11 cellular contexts compared by ENCODE assay signal in the genomic region with DNA sequence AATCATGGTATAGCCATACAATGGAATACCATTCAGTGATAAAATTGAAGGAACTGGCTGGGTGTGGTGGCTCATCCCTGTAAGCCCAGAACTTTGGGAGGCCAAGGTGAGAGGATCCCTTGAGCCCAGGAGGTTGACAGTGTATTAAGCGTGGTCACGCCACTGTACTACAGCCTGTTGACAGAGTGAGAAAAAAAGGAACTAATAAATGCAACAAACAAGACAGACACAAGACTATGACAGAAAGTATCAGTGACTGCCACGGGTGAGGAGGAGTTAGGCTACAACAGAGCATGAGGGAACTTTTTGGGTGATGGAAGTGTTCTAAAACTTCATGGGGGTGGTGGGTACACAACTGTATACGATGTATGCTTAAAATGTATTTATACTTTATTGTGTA. TPM values are rescaled to one million over a fixed set of nuclear protein-coding genes. Genes with fewer than 3 reads are reported as not detected.
DNase-seq lines count a peak whose midpoint lies in the region; ATAC-seq, FAIRE-seq and TF ChIP-seq lines count a peak whose summit lies in the region.
"Had no signal": no experiment of that assay in that cellular context is flagged by ENCODE, and none has a peak within 500 bp of the region (broad histone marks: within the 10 kb centered on the region; RNA-seq: fewer than 3 reads in every experiment).

No MANE protein-coding gene starts in this region.

- peaks cover 18% of the 10 kb centered on the region for H3K4me1 Mint-ChIP-seq in WTC11

- H3K36me3 ChIP-seq in BJ (ENCODE audit: control insufficient read depth, insufficient read depth, low read length) (no peaks in the 10 kb centered on the region), lower lobe of right lung (no peaks in the 10 kb centered on the region), testis (ENCODE audit: low read depth, missing control alignments) (no peaks in the 10 kb centered on the region)

- H3K4me1 ChIP-seq in lower lobe of right lung = peaks cover 46% of the 10 kb centered on the region
- peaks cover 14% of the 10 kb centered on the region for H3K4me1 ChIP-seq in testis

- H3K9me3 ChIP-seq in lower lobe of right lung = no peaks in the 10 kb centered on the region
- H3K9me3 ChIP-seq in testis = no peaks in the 10 kb centered on the region

- TF ChIP-seq CTCF in BJ (IDR thresholded peaks at IDR 0.05; ENCODE audit: insufficient read depth, low read depth, low read length) = no peak
- TF ChIP-seq CTCF in WTC11 (IDR thresholded peaks at IDR 0.05) = no peak
- TF ChIP-seq CTCF in lower lobe of right lung (IDR thresholded peaks at IDR 0.05) = no peak
- TF ChIP-seq CTCF in testis (IDR thresholded peaks at IDR 0.05) = no peak

- WGBS in testis, 2 donors = 60 to 74% methylated on average over 4 of the region's 4 CpGs

- no peak for ATAC-seq in WTC11
- no peak for ATAC-seq in lower lobe of right lung
- ATAC-seq in HG03469 (IDR thresholded peaks at IDR 0.05; ENCODE audit: unreplicated experiment) = no peak
- no peak for ATAC-seq in GM18505 (IDR thresholded peaks at IDR 0.05; ENCODE audit: unreplicated experiment)

- peak overlapping the region; percentile 0; the same call in 1 of the 2 replicates for H3K4me3 Mint-ChIP-seq in WTC11

- peaks cover 14% of the 10 kb centered on the region for H3K27me3 Mint-ChIP-seq in WTC11 (ENCODE audit: low read depth)

- CTCF ChIA-PET in BJ (lab: Yijun Ruan, JAX) (no interaction called here), WTC11 (lab: Charles Lee) (no interaction called here)

- no peaks in the 10 kb centered on the region for H3K27me3 ChIP-seq in BJ (ENCODE audit: control insufficient read depth, insufficient read depth, low read length)
- H3K27me3 ChIP-seq in lower lobe of right lung (ENCODE audit: low read depth) = no peaks in the 10 kb centered on the region
- no peaks in the 10 kb centered on the region for H3K27me3 ChIP-seq in testis

- no peaks in the 10 kb centered on the region for H3K9me3 Mint-ChIP-seq in WTC11

- peak; percentile 73 for FAIRE-seq in GM19239 (lab: Jason Lieb, UNC)

- H3K4me3 ChIP-seq in BJ (ENCODE audit: low read depth, low read length) (peak overlapping the region; percentile 21), lower lobe of right lung (peak overlapping the region; percentile 92), testis (no peak overlapping the region)

- no peak overlapping the region for H3K27ac Mint-ChIP-seq in WTC11

- intact Hi-C loops in lower lobe of right lung (cut with DNase I) (no loop called here), testis (cut with DNase I; ENCODE audit: low total_unique reads) (loop anchor here (10.0 kb wide), 1 partner anchor 160 kb away; a partner anchor contains a TSS)

- no peaks in the 10 kb centered on the region for H3K36me3 Mint-ChIP-seq in WTC11

- TF ChIP-seq POLR2A in testis (IDR thresholded peaks at IDR 0.05) (no peak), GM18505 (IDR thresholded peaks at IDR 0.05; ENCODE audit: borderline replicate concordance, extremely low read depth, insufficient read depth, insufficient read length) (no peak)

- DNase-seq in BJ (ENCODE audit: low read depth) = no peak
- no peak for DNase-seq in GM19239 (ENCODE audit: insufficient read length, low spot score)
- no peak for DNase-seq in WTC11 (ENCODE audit: low spot score)
- DNase-seq in lower lobe of right lung = no peak
- DNase-seq in testis = no peak
- no peak for DNase-seq in NCI-H1436 (lab: John Stamatoyannopoulos, UW)
- DNase-seq: activated effector memory CD4-positive, alpha-beta T cell treated with anti-CD3 and anti-CD28 coated beads, Interleukin-2, amount 50 U/mL, for 16 hours; NCI-H774; stimulated activated CD4-positive, alpha-beta T cell treated with anti-CD3 and anti-CD28 coated beads, Interleukin-4, amount 100 ng/mL, for 4 hours had no signal

- POLR2A ChIA-PET in BJ (lab: Charles Lee) = no interaction called here
- POLR2A ChIA-PET in WTC11 (lab: Charles Lee) = no interaction called here

- H3K27ac ChIP-seq in lower lobe of right lung = no peak overlapping the region
- no peak overlapping the region for H3K27ac ChIP-seq in testis

TF ChIP-seq in WTC11, 78 proteins besides CTCF, POLR2A, EP300 and RAD21 (continues in another document):
- TF ChIP-seq SMAD3 (CRISPR knock-in tag; IDR thresholded peaks at IDR 0.05; ENCODE audit: borderline replicate concordance) = no peak
- TF ChIP-seq, protein P1, sequence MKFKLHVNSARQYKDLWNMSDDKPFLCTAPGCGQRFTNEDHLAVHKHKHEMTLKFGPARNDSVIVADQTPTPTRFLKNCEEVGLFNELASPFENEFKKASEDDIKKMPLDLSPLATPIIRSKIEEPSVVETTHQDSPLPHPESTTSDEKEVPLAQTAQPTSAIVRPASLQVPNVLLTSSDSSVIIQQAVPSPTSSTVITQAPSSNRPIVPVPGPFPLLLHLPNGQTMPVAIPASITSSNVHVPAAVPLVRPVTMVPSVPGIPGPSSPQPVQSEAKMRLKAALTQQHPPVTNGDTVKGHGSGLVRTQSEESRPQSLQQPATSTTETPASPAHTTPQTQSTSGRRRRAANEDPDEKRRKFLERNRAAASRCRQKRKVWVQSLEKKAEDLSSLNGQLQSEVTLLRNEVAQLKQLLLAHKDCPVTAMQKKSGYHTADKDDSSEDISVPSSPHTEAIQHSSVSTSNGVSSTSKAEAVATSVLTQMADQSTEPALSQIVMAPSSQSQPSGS (CRISPR knock-in tag; IDR thresholded peaks at IDR 0.05; ENCODE audit: borderline replicate concordance, low read depth) = no peak
- no peak for TF ChIP-seq CBFB (CRISPR knock-in tag; IDR thresholded peaks at IDR 0.05; ENCODE audit: low read depth)
- TF ChIP-seq, protein P2, sequence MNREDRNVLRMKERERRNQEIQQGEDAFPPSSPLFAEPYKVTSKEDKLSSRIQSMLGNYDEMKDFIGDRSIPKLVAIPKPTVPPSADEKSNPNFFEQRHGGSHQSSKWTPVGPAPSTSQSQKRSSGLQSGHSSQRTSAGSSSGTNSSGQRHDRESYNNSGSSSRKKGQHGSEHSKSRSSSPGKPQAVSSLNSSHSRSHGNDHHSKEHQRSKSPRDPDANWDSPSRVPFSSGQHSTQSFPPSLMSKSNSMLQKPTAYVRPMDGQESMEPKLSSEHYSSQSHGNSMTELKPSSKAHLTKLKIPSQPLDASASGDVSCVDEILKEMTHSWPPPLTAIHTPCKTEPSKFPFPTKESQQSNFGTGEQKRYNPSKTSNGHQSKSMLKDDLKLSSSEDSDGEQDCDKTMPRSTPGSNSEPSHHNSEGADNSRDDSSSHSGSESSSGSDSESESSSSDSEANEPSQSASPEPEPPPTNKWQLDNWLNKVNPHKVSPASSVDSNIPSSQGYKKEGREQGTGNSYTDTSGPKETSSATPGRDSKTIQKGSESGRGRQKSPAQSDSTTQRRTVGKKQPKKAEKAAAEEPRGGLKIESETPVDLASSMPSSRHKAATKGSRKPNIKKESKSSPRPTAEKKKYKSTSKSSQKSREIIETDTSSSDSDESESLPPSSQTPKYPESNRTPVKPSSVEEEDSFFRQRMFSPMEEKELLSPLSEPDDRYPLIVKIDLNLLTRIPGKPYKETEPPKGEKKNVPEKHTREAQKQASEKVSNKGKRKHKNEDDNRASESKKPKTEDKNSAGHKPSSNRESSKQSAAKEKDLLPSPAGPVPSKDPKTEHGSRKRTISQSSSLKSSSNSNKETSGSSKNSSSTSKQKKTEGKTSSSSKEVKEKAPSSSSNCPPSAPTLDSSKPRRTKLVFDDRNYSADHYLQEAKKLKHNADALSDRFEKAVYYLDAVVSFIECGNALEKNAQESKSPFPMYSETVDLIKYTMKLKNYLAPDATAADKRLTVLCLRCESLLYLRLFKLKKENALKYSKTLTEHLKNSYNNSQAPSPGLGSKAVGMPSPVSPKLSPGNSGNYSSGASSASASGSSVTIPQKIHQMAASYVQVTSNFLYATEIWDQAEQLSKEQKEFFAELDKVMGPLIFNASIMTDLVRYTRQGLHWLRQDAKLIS (CRISPR knock-in tag; IDR thresholded peaks at IDR 0.05; ENCODE audit: borderline replicate concordance) = no peak
- TF ChIP-seq ZNF317 (CRISPR knock-in tag; IDR thresholded peaks at IDR 0.05; ENCODE audit: borderline replicate concordance, low read depth) = no peak
- TF ChIP-seq FOXJ3 (CRISPR knock-in tag; IDR thresholded peaks at IDR 0.05; ENCODE audit: borderline replicate concordance) = no peak
- no peak for TF ChIP-seq NFATC4 (CRISPR knock-in tag; IDR thresholded peaks at IDR 0.05)
- no peak for TF ChIP-seq NR2C2 (CRISPR knock-in tag; IDR thresholded peaks at IDR 0.05)
- no peak for TF ChIP-seq ZBTB21 (CRISPR knock-in tag; IDR thresholded peaks at IDR 0.05; ENCODE audit: borderline replicate concordance)
- TF ChIP-seq, protein P3, sequence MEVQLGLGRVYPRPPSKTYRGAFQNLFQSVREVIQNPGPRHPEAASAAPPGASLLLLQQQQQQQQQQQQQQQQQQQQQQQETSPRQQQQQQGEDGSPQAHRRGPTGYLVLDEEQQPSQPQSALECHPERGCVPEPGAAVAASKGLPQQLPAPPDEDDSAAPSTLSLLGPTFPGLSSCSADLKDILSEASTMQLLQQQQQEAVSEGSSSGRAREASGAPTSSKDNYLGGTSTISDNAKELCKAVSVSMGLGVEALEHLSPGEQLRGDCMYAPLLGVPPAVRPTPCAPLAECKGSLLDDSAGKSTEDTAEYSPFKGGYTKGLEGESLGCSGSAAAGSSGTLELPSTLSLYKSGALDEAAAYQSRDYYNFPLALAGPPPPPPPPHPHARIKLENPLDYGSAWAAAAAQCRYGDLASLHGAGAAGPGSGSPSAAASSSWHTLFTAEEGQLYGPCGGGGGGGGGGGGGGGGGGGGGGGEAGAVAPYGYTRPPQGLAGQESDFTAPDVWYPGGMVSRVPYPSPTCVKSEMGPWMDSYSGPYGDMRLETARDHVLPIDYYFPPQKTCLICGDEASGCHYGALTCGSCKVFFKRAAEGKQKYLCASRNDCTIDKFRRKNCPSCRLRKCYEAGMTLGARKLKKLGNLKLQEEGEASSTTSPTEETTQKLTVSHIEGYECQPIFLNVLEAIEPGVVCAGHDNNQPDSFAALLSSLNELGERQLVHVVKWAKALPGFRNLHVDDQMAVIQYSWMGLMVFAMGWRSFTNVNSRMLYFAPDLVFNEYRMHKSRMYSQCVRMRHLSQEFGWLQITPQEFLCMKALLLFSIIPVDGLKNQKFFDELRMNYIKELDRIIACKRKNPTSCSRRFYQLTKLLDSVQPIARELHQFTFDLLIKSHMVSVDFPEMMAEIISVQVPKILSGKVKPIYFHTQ (CRISPR knock-in tag; IDR thresholded peaks at IDR 0.05) = no peak
- TF ChIP-seq, protein P4, sequence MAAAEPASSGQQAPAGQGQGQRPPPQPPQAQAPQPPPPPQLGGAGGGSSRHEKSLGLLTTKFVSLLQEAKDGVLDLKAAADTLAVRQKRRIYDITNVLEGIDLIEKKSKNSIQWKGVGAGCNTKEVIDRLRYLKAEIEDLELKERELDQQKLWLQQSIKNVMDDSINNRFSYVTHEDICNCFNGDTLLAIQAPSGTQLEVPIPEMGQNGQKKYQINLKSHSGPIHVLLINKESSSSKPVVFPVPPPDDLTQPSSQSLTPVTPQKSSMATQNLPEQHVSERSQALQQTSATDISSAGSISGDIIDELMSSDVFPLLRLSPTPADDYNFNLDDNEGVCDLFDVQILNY (CRISPR knock-in tag; IDR thresholded peaks at IDR 0.05) = no peak

RNA-seq across cellular contexts. Expression of a gene that starts 2.2 kb away (rescaled TPM):
- polyA plus RNA-seq in BJ (2011; rRNA removed) = 5.3 and 8.9 TPM in 2 replicates
- 12.9 and 13.4 TPM in 2 replicates for polyA minus RNA-seq in BJ (2011; rRNA and poly(A)+ RNA removed)
- total RNA-seq in WTC11 (2021) = 17.2 to 20.0 TPM (median 19.0 TPM) in 3 replicates
- total RNA-seq in lower lobe of right lung = 40.3 TPM
- total RNA-seq in testis = 10 to 100 TPM; 60.1 to 61.3 TPM
- polyA plus RNA-seq in testis (ENCODE audit: insufficient read depth, low read depth, low replicate concordance) = 29.2 TPM

Comparison
In these comparisons a context has a peak if more than half of its experiments do, and no peak if none do; other contexts are left out.
1. H3K4me3 ChIP-seq: peak in BJ (single experiment) and lower lobe of right lung (single experiment); none in testis (0 of 2).